Comparison of ENCODE assay signal across 8 cellular contexts in the genomic region with DNA sequence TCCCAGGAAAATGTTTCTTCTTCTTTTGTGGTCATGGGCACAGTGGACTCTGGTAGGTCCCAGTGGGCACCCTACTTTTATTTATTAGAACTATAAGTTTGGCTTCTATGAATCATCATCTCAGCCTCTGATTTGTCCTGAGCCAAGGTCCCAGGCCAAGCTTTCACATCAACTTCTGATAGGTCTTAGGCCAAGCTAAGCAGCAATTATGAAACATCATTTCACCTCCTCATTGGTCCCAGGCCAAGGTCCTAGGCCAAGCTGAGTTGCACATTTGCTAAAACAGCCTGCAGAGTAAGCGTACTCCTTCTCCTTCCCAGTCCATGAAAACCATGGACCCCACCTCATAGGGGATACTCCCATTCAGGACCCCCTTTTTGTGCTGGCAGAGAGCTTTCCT.
"Had no signal": no experiment of that assay in that cellular context is flagged by ENCODE, and none has a peak within 500 bp of the region (broad histone marks: within the 10 kb centered on the region; RNA-seq: fewer than 3 reads in every experiment).

No MANE protein-coding gene starts in this region.

- DNase-seq: GM23248, GOT3, H7, H9, HCEC 1CT, HFFc6 had no signal

- ATAC-seq: GM23338, HCT116 had no signal
